ENCODE assay signal across 16 cellular contexts in the genomic region with DNA sequence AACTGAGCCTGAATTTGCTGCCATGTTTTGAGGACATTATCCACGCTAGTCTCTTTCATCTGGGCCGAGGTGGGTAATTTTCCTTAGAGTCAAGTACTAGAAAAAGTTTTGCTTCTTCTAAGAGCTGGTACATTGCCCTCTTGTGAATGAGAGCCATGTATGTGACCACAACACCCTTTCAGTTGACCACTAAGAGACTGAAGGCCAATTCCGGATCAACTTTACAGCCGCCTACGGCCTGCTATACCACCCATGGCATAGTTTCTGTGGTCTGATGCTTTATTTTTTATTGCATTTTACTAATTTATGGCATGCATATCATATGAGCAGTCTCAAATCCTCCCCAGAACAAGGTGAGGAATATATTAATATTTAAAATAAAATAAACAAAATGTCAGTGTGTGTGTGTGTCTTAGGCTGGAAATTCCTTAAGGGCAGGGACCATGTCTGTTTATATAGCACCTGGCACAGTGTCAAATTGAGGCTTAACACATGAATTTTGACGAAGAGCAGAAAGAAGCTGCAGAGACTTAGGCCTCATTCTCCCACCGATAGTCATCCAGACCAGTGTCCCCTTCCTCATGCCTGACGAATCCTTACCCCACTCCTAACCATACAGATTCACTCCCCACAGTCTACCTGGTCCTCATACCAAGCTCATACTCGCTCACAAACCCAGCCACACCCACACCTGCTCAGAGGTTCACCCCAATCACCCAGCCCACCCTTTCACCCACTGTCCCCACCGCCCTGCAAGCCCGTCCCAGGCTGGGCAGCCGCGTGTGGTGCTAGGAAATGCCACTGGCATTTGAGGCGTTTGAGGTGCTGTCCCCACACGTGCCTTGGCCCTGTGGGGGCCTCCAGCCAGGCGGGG. TPM values are rescaled to one million over a fixed set of nuclear protein-coding genes. Genes with fewer than 3 reads are reported as not detected.
DNase-seq lines count a peak whose midpoint lies in the region; ATAC-seq and TF ChIP-seq lines count a peak whose summit lies in the region.
"Had no signal": no experiment of that assay in that cellular context is flagged by ENCODE, and none has a peak within 500 bp of the region (broad histone marks: within the 10 kb centered on the region; RNA-seq: fewer than 3 reads in every experiment).

No MANE protein-coding gene starts in this region.

- TF ChIP-seq CTCF in thyroid gland (IDR thresholded peaks at IDR 0.05), result no peak

- no peak overlapping the region for H3K4me3 ChIP-seq in thyroid gland (replicated peaks in 1 of 3)
- H3K4me3 ChIP-seq: tibial artery had no signal

- peaks cover 3% of the 10 kb centered on the region for H3K36me3 Mint-ChIP-seq in activated naive CD4-positive, alpha-beta T cell treated with anti-CD3 and anti-CD28 coated beads, Interleukin-2, amount 10 ng/mL, durations not matched to agents 7 days and 5 days
- peaks cover under 1% of the 10 kb centered on the region for H3K36me3 Mint-ChIP-seq in activated T-helper 17 cell treated with anti-CD3 and anti-CD28 coated beads, Interleukin-2, amount 50 U/mL, for 72 hours (ENCODE audit: low read depth)

- H3K27me3 ChIP-seq in thyroid gland, result no peaks in the 10 kb centered on the region

- DNase-seq in activated naive CD4-positive, alpha-beta T cell treated with anti-CD3 and anti-CD28 coated beads, Interleukin-2, amount 10 ng/mL, durations not matched to agents 7 days and 5 days, result no peak
- no peak for DNase-seq in activated naive CD4-positive, alpha-beta T cell (lab: John Stamatoyannopoulos, UW)
- DNase-seq in foreskin melanocyte (peak; percentile 33), thyroid gland (peak; percentile 63 to 71), Kasumi-1 (lab: John Stamatoyannopoulos, UW) (no peak)
- DNase-seq in stimulated activated CD4-positive, alpha-beta T cell treated with anti-CD3 and anti-CD28 coated beads, Interleukin-1b, Interleukin-23, amount 100 ng/mL, for 48 hours, result no peak
- DNase-seq: activated CD4-positive, alpha-beta T cell treated with anti-CD3 and anti-CD28 coated beads, Interleukin-2, amount 10 ng/mL, durations not matched to agents 24 days and 14 days; activated effector memory CD4-positive, alpha-beta T cell treated with Interleukin-2 at 50 U/mL for 16 hours; central memory CD4-positive, alpha-beta T cell; KG1; NCI-H1436 treated with DMSO at 0.1 percent for 48 hours; NCI-H510A had no signal

- H3K9me3 ChIP-seq in thyroid gland, result no peaks in the 10 kb centered on the region
- H3K9me3 ChIP-seq: tibial artery had no signal

- H3K36me3 ChIP-seq in thyroid gland, result no peaks in the 10 kb centered on the region
- H3K36me3 ChIP-seq: tibial artery had no signal

- H3K9me3 Mint-ChIP-seq in activated naive CD4-positive, alpha-beta T cell treated with anti-CD3 and anti-CD28 coated beads, Interleukin-2, amount 10 ng/mL, durations not matched to agents 7 days and 5 days, result no peaks in the 10 kb centered on the region
- no peaks in the 10 kb centered on the region for H3K9me3 Mint-ChIP-seq in activated T-helper 17 cell treated with anti-CD3 and anti-CD28 coated beads, Interleukin-2, amount 50 U/mL, for 72 hours
- H3K9me3 Mint-ChIP-seq: activated CD4-positive, alpha-beta T cell treated with anti-CD3 and anti-CD28 coated beads, Interleukin-2, amount 10 ng/mL, durations not matched to agents 24 days and 14 days had no signal

- peaks cover 6% of the 10 kb centered on the region for H3K4me1 Mint-ChIP-seq in activated naive CD4-positive, alpha-beta T cell treated with anti-CD3 and anti-CD28 coated beads, Interleukin-2, amount 10 ng/mL, durations not matched to agents 7 days and 5 days
- peaks cover 4% of the 10 kb centered on the region for H3K4me1 Mint-ChIP-seq in activated T-helper 17 cell treated with anti-CD3 and anti-CD28 coated beads, Interleukin-2, amount 50 U/mL, for 72 hours

- H3K27ac Mint-ChIP-seq in activated naive CD4-positive, alpha-beta T cell treated with anti-CD3 and anti-CD28 coated beads, Interleukin-2, amount 10 ng/mL, durations not matched to agents 7 days and 5 days, result peak overlapping the region; percentile 68
- H3K27ac Mint-ChIP-seq in activated T-helper 17 cell treated with anti-CD3 and anti-CD28 coated beads, Interleukin-2, amount 50 U/mL, for 72 hours, result peak overlapping the region; percentile 2
- H3K27ac Mint-ChIP-seq: activated CD4-positive, alpha-beta T cell treated with anti-CD3 and anti-CD28 coated beads, Interleukin-2, amount 10 ng/mL, durations not matched to agents 24 days and 14 days had no signal

- H3K4me3 Mint-ChIP-seq in activated naive CD4-positive, alpha-beta T cell treated with anti-CD3 and anti-CD28 coated beads, Interleukin-2, amount 10 ng/mL, durations not matched to agents 7 days and 5 days, result no peak overlapping the region
- no peak overlapping the region for H3K4me3 Mint-ChIP-seq in activated T-helper 17 cell treated with anti-CD3 and anti-CD28 coated beads, Interleukin-2, amount 50 U/mL, for 72 hours
- H3K4me3 Mint-ChIP-seq: activated CD4-positive, alpha-beta T cell treated with anti-CD3 and anti-CD28 coated beads, Interleukin-2, amount 10 ng/mL, durations not matched to agents 24 days and 14 days had no signal

- intact Hi-C loops in thyroid gland (cut with DNase I), result loop anchor here (10.0 kb wide), 1 partner anchor 166 kb away; no protein-coding TSS in a partner anchor

- peak in 1 of 2 donors; percentile 36 for TF ChIP-seq POLR2A in thyroid gland (IDR thresholded peaks at IDR 0.05)

- WGBS in thyroid gland, 2 donors, result 26 to 34% methylated on average over 15 to 16 of the region's 16 CpGs

- CTCF ChIA-PET in activated naive CD4-positive, alpha-beta T cell treated with anti-CD3 and anti-CD28 coated beads, Interleukin-2, amount 10 ng/mL, durations not matched to agents 7 days and 5 days (lab: Charles Lee), result no interaction called here

- ATAC-seq in activated T-helper 17 cell treated with anti-CD3 and anti-CD28 coated beads, Interleukin-2, amount 50 U/mL, for 72 hours (replicated peaks), result no peak
- ATAC-seq in GM18861 (IDR thresholded peaks at IDR 0.05; ENCODE audit: unreplicated experiment), result no peak

- peaks cover 19% of the 10 kb centered on the region for H3K27me3 Mint-ChIP-seq in activated naive CD4-positive, alpha-beta T cell treated with anti-CD3 and anti-CD28 coated beads, Interleukin-2, amount 10 ng/mL, durations not matched to agents 7 days and 5 days
- no peaks in the 10 kb centered on the region for H3K27me3 Mint-ChIP-seq in activated T-helper 17 cell treated with anti-CD3 and anti-CD28 coated beads, Interleukin-2, amount 50 U/mL, for 72 hours
- H3K27me3 Mint-ChIP-seq: activated CD4-positive, alpha-beta T cell treated with anti-CD3 and anti-CD28 coated beads, Interleukin-2, amount 10 ng/mL, durations not matched to agents 24 days and 14 days had no signal

- peaks cover 61 to 81% of the 10 kb centered on the region in 2 donors for H3K4me1 ChIP-seq in thyroid gland

- H3K27ac ChIP-seq in thyroid gland, result peak overlapping the region; percentile 92 to 97 (median 94)
- H3K27ac ChIP-seq: epithelial cell of prostate, tibial artery had no signal

RNA-seq across cellular contexts. Expression of a gene that starts 35.5 kb away (rescaled TPM):
- 100 to 1,000 TPM; 300 to 503 TPM for total RNA-seq in activated T-helper 17 cell treated with anti-CD3 and anti-CD28 coated beads, Interleukin-2, amount 50 U/mL, for 72 hours
- 100 to 1,000 TPM in 3 of 4 donors, 10 to 100 TPM in 1; 63.7 to 136 (median 111) TPM for total RNA-seq in thyroid gland

Comparison
In these comparisons a context has a peak if more than half of its experiments do, and no peak if none do; other contexts are left out.
1. DNase-seq: peak in foreskin melanocyte (single experiment) and thyroid gland (2 of 2); none in activated naive CD4-positive, alpha-beta T cell treated with anti-CD3 and anti-CD28 coated beads, Interleukin-2, amount 10 ng/mL, durations not matched to agents 7 days and 5 days (single experiment), activated naive CD4-positive, alpha-beta T cell (0 of 4), Kasumi-1 (0 of 2) and stimulated activated CD4-positive, alpha-beta T cell treated with anti-CD3 and anti-CD28 coated beads, Interleukin-1b, Interleukin-23, amount 100 ng/mL, for 48 hours (single experiment).